2 cellular contexts compared by ENCODE assay signal in genomic region chr3:172402090-172402489, GRCh38.
TF ChIP-seq lines count a peak whose summit lies in the region.

No MANE protein-coding gene starts in this region.

TF ChIP-seq in HepG2, 621 proteins besides CTCF, POLR2A, EP300 and RAD21:
- TF ChIP-seq DR1 (CRISPR knock-in tag; IDR thresholded peaks at IDR 0.05) (no peak), NFYB (CRISPR knock-in tag; IDR thresholded peaks at IDR 0.05) (no peak), ZNF577 (CRISPR knock-in tag; IDR thresholded peaks at IDR 0.05; ENCODE audit: borderline replicate concordance, low read depth) (no peak), PAF1 (CRISPR knock-in tag; IDR thresholded peaks at IDR 0.05) (no peak), GATAD1 (CRISPR knock-in tag; IDR thresholded peaks at IDR 0.05) (no peak), RFX5 (IDR thresholded peaks at IDR 0.05; ENCODE audit: low read depth, low read length) (no peak), AGO2 (optimal IDR thresholded peaks at IDR 0.05; ENCODE audit: low read depth, low read length) (peak; percentile 64), POLR2AphosphoS2 (IDR thresholded peaks at IDR 0.05; ENCODE audit: low read depth, low read length) (peak; percentile 59; the same call in 1 of the 2 replicates), ZNF841 (CRISPR knock-in tag; IDR thresholded peaks at IDR 0.05; ENCODE audit: borderline replicate concordance) (no peak), MXD1 (CRISPR knock-in tag; IDR thresholded peaks at IDR 0.05) (no peak), RBM22 (optimal IDR thresholded peaks at IDR 0.05; ENCODE audit: low read length) (peak; percentile 27), SP1 (IDR thresholded peaks at IDR 0.05) (no peak), SP1 (CRISPR knock-in tag; IDR thresholded peaks at IDR 0.05) (no peak)

TF ChIP-seq in A549, 52 proteins besides CTCF, POLR2A, EP300 and RAD21:
- TF ChIP-seq POLR2AphosphoS2 (conservative IDR thresholded peaks at IDR 0.05; ENCODE audit: low read length) = 0 out of 2 replicates have a peak, but pooled peaks have one; percentile 3
- TF ChIP-seq EHF (CRISPR knock-in tag; IDR thresholded peaks at IDR 0.05) = no peak
- TF ChIP-seq NR3C1 (IDR thresholded peaks at IDR 0.05) = no peak
TF ChIP-seq in A549: peak in this region for 1.
